In genomic region chr19:1384478-1385110, GRCh38 we compare ENCODE assay signal across 8 cellular contexts. TPM values are rescaled to one million over a fixed set of nuclear protein-coding genes. Genes with fewer than 3 reads are reported as not detected.
DNase-seq lines count a peak whose midpoint lies in the region; ATAC-seq and TF ChIP-seq lines count a peak whose summit lies in the region.

No MANE protein-coding gene starts in this region.

- CTCF ChIA-PET in activated CD8-positive, alpha-beta T cell treated with anti-CD3 and anti-CD28 coated beads for 36 hours (lab: Charles Lee) = interaction anchor here (0.5 kb wide), 1 partner anchor 111 kb away, joined by 3 read pairs; no protein-coding TSS in a partner anchor

- intact Hi-C loops in activated CD8-positive, alpha-beta T cell treated with anti-CD3 and anti-CD28 coated beads for 36 hours (cut with micrococcal nuclease) = loop anchor here (2.0 kb wide), 1 partner anchor 16 kb away; the partner anchor contains the start of gene GAMT

- peak overlapping the region; percentile 79 for H3K9ac ChIP-seq in iPS-15b (ENCODE audit: low read depth, low read length)

- H3K27ac Mint-ChIP-seq in activated CD8-positive, alpha-beta T cell treated with anti-CD3 and anti-CD28 coated beads for 36 hours = peak overlapping the region; percentile 60
- peak overlapping the region; percentile 74 to 80 for H3K27ac Mint-ChIP-seq in stimulated activated naive CD8-positive, alpha-beta T cell treated with anti-CD3 and anti-CD28 coated beads, Interleukin-15, amount 100 ng/mL, for 72 hours

- POLR2A ChIA-PET in activated CD8-positive, alpha-beta T cell treated with anti-CD3 and anti-CD28 coated beads for 36 hours (lab: Charles Lee) = interaction anchor here (1.1 kb wide), 1 partner anchor 28 kb away, joined by 3 read pairs; no protein-coding TSS in a partner anchor

- peaks cover 3% of the 10 kb centered on the region for H3K27me3 Mint-ChIP-seq in activated CD8-positive, alpha-beta T cell treated with anti-CD3 and anti-CD28 coated beads for 36 hours
- H3K27me3 Mint-ChIP-seq in stimulated activated naive CD8-positive, alpha-beta T cell treated with anti-CD3 and anti-CD28 coated beads, Interleukin-15, amount 100 ng/mL, for 72 hours = peaks cover 8% of the 10 kb centered on the region

- peak overlapping the region; percentile 78 for H3K4me3 Mint-ChIP-seq in activated CD8-positive, alpha-beta T cell treated with anti-CD3 and anti-CD28 coated beads for 36 hours
- H3K4me3 Mint-ChIP-seq in stimulated activated naive CD8-positive, alpha-beta T cell treated with anti-CD3 and anti-CD28 coated beads, Interleukin-15, amount 100 ng/mL, for 72 hours = peak overlapping the region; percentile 93 to 95

- no peaks in the 10 kb centered on the region for H3K9me3 Mint-ChIP-seq in activated CD8-positive, alpha-beta T cell treated with anti-CD3 and anti-CD28 coated beads for 36 hours
- peaks cover 0 to 7% of the 10 kb centered on the region in 2 donors for H3K9me3 Mint-ChIP-seq in stimulated activated naive CD8-positive, alpha-beta T cell treated with anti-CD3 and anti-CD28 coated beads, Interleukin-15, amount 100 ng/mL, for 72 hours

- H3K36me3 ChIP-seq in iPS-15b (ENCODE audit: control insufficient read depth, insufficient read depth, low read length) = peaks cover 14% of the 10 kb centered on the region

- peaks cover 22% of the 10 kb centered on the region for H3K36me3 Mint-ChIP-seq in activated CD8-positive, alpha-beta T cell treated with anti-CD3 and anti-CD28 coated beads for 36 hours (ENCODE audit: low read depth)

- H3K4me1 ChIP-seq in iPS-15b (ENCODE audit: control insufficient read depth, insufficient read depth, low read length) = peaks cover 6% of the 10 kb centered on the region

- H3K4me1 Mint-ChIP-seq in activated CD8-positive, alpha-beta T cell treated with anti-CD3 and anti-CD28 coated beads for 36 hours (ENCODE audit: low read depth) = peaks cover 15% of the 10 kb centered on the region
- H3K4me1 Mint-ChIP-seq in stimulated activated naive CD8-positive, alpha-beta T cell treated with anti-CD3 and anti-CD28 coated beads, Interleukin-15, amount 100 ng/mL, for 72 hours = peaks cover 41% of the 10 kb centered on the region

- DNase-seq in DMS79 treated with DMSO at 0.1 percent for 48 hours (lab: John Stamatoyannopoulos, UW) (peak; percentile 7), DMS79 (lab: John Stamatoyannopoulos, UW) (no peak)
- no peak for DNase-seq in activated CD8-positive, alpha-beta T cell treated with anti-CD3 and anti-CD28 coated beads for 36 hours
- DNase-seq in stimulated activated naive CD8-positive, alpha-beta T cell treated with anti-CD3 and anti-CD28 coated beads, Interleukin-15, amount 100 ng/mL, for 72 hours = no peak

- TF ChIP-seq CTCF in activated CD8-positive, alpha-beta T cell treated with anti-CD3 and anti-CD28 coated beads for 36 hours (IDR thresholded peaks at IDR 0.05) = no peak

- H3K4me3 ChIP-seq in iPS-15b (ENCODE audit: low read depth, low read length) = peak overlapping the region; percentile 86

- no peaks in the 10 kb centered on the region for H3K9me3 ChIP-seq in iPS-15b (ENCODE audit: control insufficient read depth, insufficient read depth, low read length)

- no peaks in the 10 kb centered on the region for H3K27me3 ChIP-seq in iPS-15b (ENCODE audit: control insufficient read depth, insufficient read depth, low read length)

- ATAC-seq in activated CD8-positive, alpha-beta T cell treated with anti-CD3 and anti-CD28 coated beads for 36 hours = no peak
- no peak for ATAC-seq in stimulated activated naive CD8-positive, alpha-beta T cell treated with anti-CD3 and anti-CD28 coated beads, Interleukin-15, amount 100 ng/mL, for 72 hours
- ATAC-seq in GM21515 (IDR thresholded peaks at IDR 0.05; ENCODE audit: unreplicated experiment) (no peak), esophagus mucosa (no peak), HG02970 (IDR thresholded peaks at IDR 0.05; ENCODE audit: low FRiP score, unreplicated experiment) (no peak)

RNA-seq across cellular contexts. Expression of gene NDUFS7, which starts 0.9 kb away (rescaled TPM):
- 100 to 1,000 TPM; 113 to 120 TPM for total RNA-seq in activated CD8-positive, alpha-beta T cell treated with anti-CD3 and anti-CD28 coated beads for 36 hours
- total RNA-seq in esophagus mucosa = 120 TPM

RNA-seq across cellular contexts. Expression of gene GAMT, which starts 16.7 kb away (rescaled TPM):
- 10 to 100 TPM; 27.8 to 29.5 TPM for total RNA-seq in activated CD8-positive, alpha-beta T cell treated with anti-CD3 and anti-CD28 coated beads for 36 hours
- 19.2 TPM for total RNA-seq in esophagus mucosa

RNA-seq across cellular contexts. Expression of gene DAZAP1, which starts 22.8 kb away (rescaled TPM):
- 100 to 1,000 TPM; 263 to 283 TPM for total RNA-seq in activated CD8-positive, alpha-beta T cell treated with anti-CD3 and anti-CD28 coated beads for 36 hours
- 91.6 TPM for total RNA-seq in esophagus mucosa

RNA-seq across cellular contexts. Expression of gene RPS15, which starts 53.6 kb away (rescaled TPM):
- 1,000 to 10,000 TPM; 1,854 to 1,879 TPM for total RNA-seq in activated CD8-positive, alpha-beta T cell treated with anti-CD3 and anti-CD28 coated beads for 36 hours
- total RNA-seq in esophagus mucosa = 1,167 TPM
